ENCODE assay signal across 8 cellular contexts in genomic region chr7:157432957-157433576, GRCh38.
DNase-seq lines count a peak whose midpoint lies in the region; ATAC-seq lines count a peak whose summit lies in the region.

No MANE protein-coding gene starts in this region.

- H3K27ac Mint-ChIP-seq in activated naive CD8-positive, alpha-beta T cell treated with anti-CD3 and anti-CD28 coated beads for 36 hours: no peak overlapping the region

- peak; percentile 58 for DNase-seq in HuH-7.5 (ENCODE audit: low spot score)
- peak; percentile 63 for DNase-seq in SK-N-DZ (ENCODE audit: low spot score)
- DNase-seq in activated naive CD8-positive, alpha-beta T cell treated with anti-CD3 and anti-CD28 coated beads for 36 hours: peak; percentile 22
- peak; percentile 41 for DNase-seq in left ventricle myocardium superior
- DNase-seq in skeletal muscle cell (ENCODE audit: low read depth): no peak
- DNase-seq in GDM1 (lab: John Stamatoyannopoulos, UW): no peak

- peak overlapping the region; percentile 8 for H3K4me3 Mint-ChIP-seq in activated naive CD8-positive, alpha-beta T cell treated with anti-CD3 and anti-CD28 coated beads for 36 hours

- H3K27me3 Mint-ChIP-seq in activated naive CD8-positive, alpha-beta T cell treated with anti-CD3 and anti-CD28 coated beads for 36 hours: no peaks in the 10 kb centered on the region

- H3K9ac ChIP-seq in ES-I3 (ENCODE audit: low read depth, low read length): peak overlapping the region; percentile 31; the same call in 1 of the 2 replicates

- ATAC-seq in left ventricle myocardium superior (peak; percentile 60), GM21717 (IDR thresholded peaks at IDR 0.05; ENCODE audit: unreplicated experiment) (no peak)

- H3K9me3 Mint-ChIP-seq in activated naive CD8-positive, alpha-beta T cell treated with anti-CD3 and anti-CD28 coated beads for 36 hours: no peaks in the 10 kb centered on the region

- H3K36me3 ChIP-seq in ES-I3 (ENCODE audit: insufficient read depth, low read length): no peaks in the 10 kb centered on the region

- H3K4me1 ChIP-seq in ES-I3 (ENCODE audit: insufficient read depth, low read length): no peaks in the 10 kb centered on the region

- intact Hi-C loops in left ventricle myocardium superior (cut with micrococcal nuclease): no loop called here

- H3K4me1 Mint-ChIP-seq in activated naive CD8-positive, alpha-beta T cell treated with anti-CD3 and anti-CD28 coated beads for 36 hours: peaks cover 8% of the 10 kb centered on the region

- H3K36me3 Mint-ChIP-seq in activated naive CD8-positive, alpha-beta T cell treated with anti-CD3 and anti-CD28 coated beads for 36 hours: no peaks in the 10 kb centered on the region

- peak overlapping the region; percentile 40 for H3K4me3 ChIP-seq in skeletal muscle cell (ENCODE audit: low read depth, low read length)

- H3K9me3 ChIP-seq in ES-I3 (ENCODE audit: control insufficient read depth, insufficient read depth, low read length): no peaks in the 10 kb centered on the region

Comparison
In these comparisons a context has a peak if more than half of its experiments do, and no peak if none do; other contexts are left out.
1. DNase-seq: peak in HuH-7.5 (single experiment), SK-N-DZ (single experiment), activated naive CD8-positive, alpha-beta T cell treated with anti-CD3 and anti-CD28 coated beads for 36 hours (single experiment) and left ventricle myocardium superior (single experiment); none in skeletal muscle cell (single experiment) and GDM1 (single experiment).